Comparison of ENCODE assay signal across 20 cellular contexts in the genomic region with DNA sequence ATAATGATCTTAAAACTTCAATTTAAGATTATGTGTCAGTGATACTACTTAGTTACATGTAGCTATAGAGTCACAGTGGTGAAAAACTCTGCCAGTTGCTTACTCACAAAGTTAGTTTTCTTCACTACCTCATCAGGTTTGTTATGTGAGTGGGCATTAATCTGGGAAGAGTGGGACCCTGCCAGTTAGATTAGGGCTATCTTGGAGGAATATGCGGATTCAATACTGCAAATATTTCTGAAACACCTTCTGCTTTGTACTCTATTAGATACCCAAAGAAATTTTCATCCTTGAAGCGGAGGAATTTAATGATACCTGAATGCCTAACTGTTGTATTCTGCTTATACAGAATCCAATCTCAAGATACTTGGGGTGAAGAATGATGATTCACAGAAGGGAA. TPM values are rescaled to one million over a fixed set of nuclear protein-coding genes. Genes with fewer than 3 reads are reported as not detected.
A peak's percentile ranks its signal among the peaks of the same experiment; 100 is the strongest.
DNase-seq lines count a peak whose midpoint lies in the region; ATAC-seq, FAIRE-seq and TF ChIP-seq lines count a peak whose summit lies in the region.
"Had no signal": no experiment of that assay in that cellular context is flagged by ENCODE, and none has a peak within 500 bp of the region (broad histone marks: within the 10 kb centered on the region; RNA-seq: fewer than 3 reads in every experiment).

No MANE protein-coding gene starts in this region.

- no peak for ATAC-seq in HepG2
- no peak for ATAC-seq in gastrocnemius medialis
- ATAC-seq: GM12878, HCT116, K562 had no signal

- H3K4me1 Mint-ChIP-seq in endothelial cell (ENCODE audit: unreplicated experiment) = no peaks in the 10 kb centered on the region
- H3K4me1 Mint-ChIP-seq in progenitor cell of endocrine pancreas (ENCODE audit: low read depth) = no peaks in the 10 kb centered on the region

- TF ChIP-seq CTCF in liver (IDR thresholded peaks at IDR 0.05; ENCODE audit: low read depth, low read length, missing input control) (no peak), HepG2 (CRISPR knock-in tag; IDR thresholded peaks at IDR 0.05) (no peak), endothelial cell (IDR thresholded peaks at IDR 0.05; ENCODE audit: unreplicated experiment) (no peak), progenitor cell of endocrine pancreas (IDR thresholded peaks at IDR 0.05; ENCODE audit: unreplicated experiment) (no peak), gastrocnemius medialis (IDR thresholded peaks at IDR 0.05 in 4 of 5, conservative IDR thresholded peaks at IDR 0.05 in 1 of 5) (no peak), smooth muscle cell (IDR thresholded peaks at IDR 0.05; ENCODE audit: borderline replicate concordance, insufficient read depth, poor library complexity, severe bottlenecking) (no peak)

- H3K9me3 ChIP-seq in liver (ENCODE audit: control insufficient read depth in 4 of 4, low read length in 3 of 4) = peaks cover 61 to 96% (median 78%) of the 10 kb centered on the region in 4 donors
- H3K9me3 ChIP-seq in HepG2 (ENCODE audit: low read length) = peaks cover 96% of the 10 kb centered on the region
- H3K9me3 ChIP-seq in gastrocnemius medialis = peaks cover 33 to 95% (median 61%) of the 10 kb centered on the region in 3 donors
- peaks cover 85% of the 10 kb centered on the region for H3K9me3 ChIP-seq in smooth muscle cell (replicated peaks; ENCODE audit: low read depth)

- H3K27ac Mint-ChIP-seq in endothelial cell (ENCODE audit: unreplicated experiment) (no peak overlapping the region), progenitor cell of endocrine pancreas (peak overlapping the region; percentile 68)
- H3K27ac Mint-ChIP-seq: CD4-positive, alpha-beta T cell had no signal

- H2AFZ ChIP-seq in HepG2 (ENCODE audit: low read length) = no peak overlapping the region
- no peak overlapping the region for H2AFZ ChIP-seq in smooth muscle cell (ENCODE audit: low read depth)
- H2AFZ ChIP-seq: GM23248 had no signal

- H3K36me3 Mint-ChIP-seq in endothelial cell (ENCODE audit: low read depth, unreplicated experiment) (peaks cover 58% of the 10 kb centered on the region), progenitor cell of endocrine pancreas (ENCODE audit: insufficient read depth) (peaks cover 58% of the 10 kb centered on the region)

- no peak for DNase-seq in HepG2 (ENCODE audit: low spot score)
- no peak for DNase-seq in endothelial cell (ENCODE audit: low spot score)
- no peak for DNase-seq in progenitor cell of endocrine pancreas (ENCODE audit: low spot score, unreplicated experiment)
- no peak for DNase-seq in NCI-H128 (lab: John Stamatoyannopoulos, UW; ENCODE audit: unreplicated experiment)
- DNase-seq in gastrocnemius medialis = no peak
- no peak for DNase-seq in smooth muscle cell (lab: John Stamatoyannopoulos, UW; ENCODE audit: unreplicated experiment)
- DNase-seq: 8988T; C1 segment of cervical spinal cord; Calu3; CD4-positive, alpha-beta T cell; DMS 273 treated with DMSO at 0.1 percent for 48 hours; GM23248 had no signal

- H3K9me3 Mint-ChIP-seq in endothelial cell (ENCODE audit: unreplicated experiment) = peaks cover 59% of the 10 kb centered on the region
- H3K9me3 Mint-ChIP-seq in progenitor cell of endocrine pancreas (ENCODE audit: low read depth) = peaks cover 54% of the 10 kb centered on the region
- H3K9me3 Mint-ChIP-seq: CD4-positive, alpha-beta T cell had no signal

- no peak for TF ChIP-seq RAD21 in liver (IDR thresholded peaks at IDR 0.05)
- no peak for TF ChIP-seq RAD21 in HepG2 (CRISPR knock-in tag; IDR thresholded peaks at IDR 0.05)

- H3K9ac ChIP-seq in liver (ENCODE audit: low read depth in 1 of 2, low read length in 2 of 2) (no peak overlapping the region), HepG2 (ENCODE audit: insufficient read depth, low read depth, low read length) (no peak overlapping the region), smooth muscle cell (ENCODE audit: low read depth) (no peak overlapping the region)
- H3K9ac ChIP-seq: GM23248 had no signal

- H3K27me3 Mint-ChIP-seq in endothelial cell (ENCODE audit: unreplicated experiment) (peaks cover 17% of the 10 kb centered on the region), progenitor cell of endocrine pancreas (no peaks in the 10 kb centered on the region)
- H3K27me3 Mint-ChIP-seq: CD4-positive, alpha-beta T cell had no signal

- POLR2A ChIA-PET in HepG2 (lab: Yijun Ruan, JAX) = no interaction called here

- WGBS in liver = 99% methylated on average over 2 of the region's 2 CpGs
- 98% methylated on average over 2 of the region's 2 CpGs for WGBS in HepG2 (ENCODE audit: low lambda C conversion rate)
- 100% methylated on average over 2 of the region's 2 CpGs for WGBS in smooth muscle cell (ENCODE audit: low lambda C conversion rate)

- H3K4me3 Mint-ChIP-seq in endothelial cell (ENCODE audit: unreplicated experiment) (peak overlapping the region; percentile 31), progenitor cell of endocrine pancreas (ENCODE audit: low read depth) (no peak overlapping the region)
- H3K4me3 Mint-ChIP-seq: CD4-positive, alpha-beta T cell had no signal

- in situ Hi-C loops in HepG2 (cut with HindIII; ENCODE audit: extremely low pct_ligation_motif_present, low pct_unique_long_range_greater_than_20kb) (no loop called here), gastrocnemius medialis (cut with MboI; ENCODE audit: low sequenced_read_pairs in 4 of 4) (no loop called here)

- no peaks in the 10 kb centered on the region for H4K20me1 ChIP-seq in HepG2 (ENCODE audit: insufficient read depth, low read length)
- no peaks in the 10 kb centered on the region for H4K20me1 ChIP-seq in smooth muscle cell (ENCODE audit: low read depth)

- TF ChIP-seq POLR2A in HepG2 (IDR thresholded peaks at IDR 0.05; ENCODE audit: insufficient read depth in 1 of 2, low read depth in 2 of 2, low read length in 2 of 2) (no peak), gastrocnemius medialis (IDR thresholded peaks at IDR 0.05) (no peak)

- H3K27me3 ChIP-seq in liver (ENCODE audit: control insufficient read depth in 4 of 4, insufficient read depth in 4 of 4, low read length in 3 of 4) (no peaks in the 10 kb centered on the region), HepG2 (ENCODE audit: control insufficient read depth in 1 of 2, insufficient read depth in 2 of 2, low read length in 2 of 2) (no peaks in the 10 kb centered on the region), gastrocnemius medialis (no peaks in the 10 kb centered on the region), smooth muscle cell (ENCODE audit: low read depth) (no peaks in the 10 kb centered on the region)

- H3K36me3 ChIP-seq in liver (ENCODE audit: control insufficient read depth in 4 of 4, insufficient read depth in 3 of 4, low read depth in 1 of 4, low read length in 3 of 4) (peaks cover 3 to 24% (median 21%) of the 10 kb centered on the region in 4 donors), HepG2 (replicated peaks in 1 of 2; ENCODE audit: control insufficient read depth in 1 of 2, insufficient read depth in 2 of 2, low read length in 2 of 2) (peaks cover 13 to 29% of the 10 kb centered on the region in 2 experiments), gastrocnemius medialis (peaks cover 12 to 48% of the 10 kb centered on the region in 2 donors), smooth muscle cell (ENCODE audit: low read depth) (peaks cover 38% of the 10 kb centered on the region)

- CTCF ChIA-PET in HepG2 (lab: Yijun Ruan, JAX; ENCODE audit: low intra/inter-chr PET ratio, low total read pairs) = no interaction called here

- H3K27ac ChIP-seq in liver (ENCODE audit: low read depth in 1 of 2, low read length in 2 of 2) = no peak overlapping the region
- H3K27ac ChIP-seq in HepG2 (ENCODE audit: extremely low read length, insufficient read depth, low read length) = no peak overlapping the region
- H3K27ac ChIP-seq in gastrocnemius medialis = no peak overlapping the region
- no peak overlapping the region for H3K27ac ChIP-seq in smooth muscle cell (ENCODE audit: low read depth)
- H3K27ac ChIP-seq: GM23248 had no signal

- no peaks in the 10 kb centered on the region for H3K4me1 ChIP-seq in liver (ENCODE audit: control insufficient read depth in 4 of 4, insufficient read depth in 4 of 4, low read length in 3 of 4)
- H3K4me1 ChIP-seq in HepG2 (ENCODE audit: insufficient read depth, low read length) = no peaks in the 10 kb centered on the region
- H3K4me1 ChIP-seq in gastrocnemius medialis = no peaks in the 10 kb centered on the region
- H3K4me1 ChIP-seq in smooth muscle cell (ENCODE audit: low read depth) = no peaks in the 10 kb centered on the region

- FAIRE-seq in HepG2 (lab: Jason Lieb, UNC) = no peak
- FAIRE-seq: GM12878, GM18507, H54, K562 had no signal

- TF ChIP-seq EP300 in HepG2 (IDR thresholded peaks at IDR 0.05; ENCODE audit: low read depth in 2 of 2, low read length in 2 of 2) (no peak), HepG2 (CRISPR knock-in tag; IDR thresholded peaks at IDR 0.05; ENCODE audit: borderline replicate concordance) (no peak)

- H3K79me2 ChIP-seq in HepG2 (ENCODE audit: insufficient read depth, low read length) (no peaks in the 10 kb centered on the region), smooth muscle cell (ENCODE audit: low read depth) (no peaks in the 10 kb centered on the region)

- H3K4me3 ChIP-seq in liver (ENCODE audit: low read depth in 1 of 3, low read length in 3 of 3) (peak overlapping the region in 2 of 3 donors; percentile 62 to 63), HepG2 (replicated peaks in 1 of 3; ENCODE audit: insufficient read depth in 1 of 3, low read depth in 2 of 3, low read length in 3 of 3) (no peak overlapping the region), gastrocnemius medialis (peak overlapping the region in 1 of 4 donors; percentile 38), smooth muscle cell (no peak overlapping the region)
- H3K4me3 ChIP-seq: GM12878, GM23248, K562 had no signal

- BruUV-seq in HepG2 (replicated peaks; lab: Mats Ljungman, UMichigan) = no TSS peak

- H3K4me2 ChIP-seq in HepG2 (ENCODE audit: low read depth, low read length) = no peak overlapping the region
- H3K4me2 ChIP-seq in smooth muscle cell = no peak overlapping the region

- H3F3A ChIP-seq in smooth muscle cell (ENCODE audit: low read depth) = peaks cover 22% of the 10 kb centered on the region

- intact Hi-C loops in HepG2 (cut with micrococcal nuclease; ENCODE audit: unreplicated experiment) (no loop called here), gastrocnemius medialis (cut with DNase I; ENCODE audit: low total_unique reads) (no loop called here)

RNA-seq across cellular contexts. Expression of gene ZNF268, which starts 25.1 kb away (rescaled TPM):
- total RNA-seq in liver (10 to 100 TPM; 14.3 to 23.0 TPM), HepG2 (2016; rRNA removed; fragmentation: Illumina TruSeq; extraction: Trizol) (31.3 and 54.4 TPM in 2 replicates), endothelial cell (ENCODE audit: unreplicated experiment) (35.8 TPM), progenitor cell of endocrine pancreas (33.1 and 34.5 TPM in 2 replicates), gastrocnemius medialis (1 to 10 TPM; 3.8 to 8.9 (median 4.3) TPM), smooth muscle cell (25.1 and 37.2 TPM in 2 replicates)
- polyA plus RNA-seq in liver (1 to 10 TPM; 4.8 to 7.1 TPM), HepG2 (2011; rRNA removed) (7.6 and 9.0 TPM in 2 replicates), smooth muscle cell (9.4 and 9.8 TPM in 2 replicates)
- 2.6 and 3.8 TPM in 2 replicates for total RNA-seq in HepG2 (2016; cell fraction: cytosol; rRNA removed; fragmentation: Illumina TruSeq; extraction: Trizol; ENCODE audit: low read depth)
- 30.4 and 53.0 TPM in 2 replicates for total RNA-seq in HepG2 (2016; cell fraction: insoluble cytoplasmic fraction; rRNA removed; fragmentation: Illumina TruSeq; extraction: Trizol)
- total RNA-seq in HepG2 (2016; cell fraction: membrane; rRNA removed; fragmentation: Illumina TruSeq; extraction: Trizol) = 6.8 and 6.9 TPM in 2 replicates
- 31.3 and 32.6 TPM in 2 replicates for total RNA-seq in HepG2 (2016; cell fraction: nucleus; rRNA removed; fragmentation: Illumina TruSeq; extraction: Trizol)
- polyA plus RNA-seq in HepG2 (2011; cell fraction: cytosol; rRNA removed) = 5.6 and 7.7 TPM in 2 replicates
- 5.7 and 7.6 TPM in 2 replicates for polyA plus RNA-seq in HepG2 (2011; cell fraction: nucleus; rRNA removed)
- polyA plus RNA-seq in HepG2 (2012) = 9.0 and 10.8 TPM in 2 replicates
- polyA plus RNA-seq in HepG2 (2016; cell fraction: cytosol; fragmentation: Illumina TruSeq; extraction: Trizol; ENCODE audit: low read depth) = 0.61 and 0.63 TPM in 2 replicates
- 22.5 and 23.0 TPM in 2 replicates for polyA plus RNA-seq in HepG2 (2016; cell fraction: insoluble cytoplasmic fraction; fragmentation: Illumina TruSeq; extraction: Trizol; ENCODE audit: low read depth)
- 0.96 and 1.1 TPM in 2 replicates for polyA plus RNA-seq in HepG2 (2016; cell fraction: membrane; fragmentation: Illumina TruSeq; extraction: Trizol; ENCODE audit: low read depth)
- polyA plus RNA-seq in HepG2 (2016; cell fraction: nucleus; fragmentation: Illumina TruSeq; extraction: Trizol; ENCODE audit: insufficient read depth, low read depth) = 9.5 and 11.9 TPM in 2 replicates
- polyA minus RNA-seq in HepG2 (2011; rRNA and poly(A)+ RNA removed; ENCODE audit: low replicate concordance) = 59.0 and 116 TPM in 2 replicates
- 20.1 and 24.7 TPM in 2 replicates for polyA minus RNA-seq in HepG2 (2011; cell fraction: cytosol; rRNA and poly(A)+ RNA removed)
- polyA minus RNA-seq in HepG2 (2011; cell fraction: nucleus; rRNA and poly(A)+ RNA removed) = 72.6 and 74.2 TPM in 2 replicates

RNA-seq across cellular contexts. Expression of gene ANHX, which starts 29.3 kb away (rescaled TPM):
- total RNA-seq in liver (not detected), HepG2 (2016; rRNA removed; fragmentation: Illumina TruSeq; extraction: Trizol) (not detected in 2 replicates), endothelial cell (ENCODE audit: unreplicated experiment) (not detected), progenitor cell of endocrine pancreas (not detected in 2 replicates), gastrocnemius medialis (not detected), smooth muscle cell (not detected in 2 replicates)
- polyA plus RNA-seq in liver (not detected), HepG2 (2011; rRNA removed) (not detected in 2 replicates), smooth muscle cell (not detected in 2 replicates)
- total RNA-seq in HepG2 (2016; cell fraction: cytosol; rRNA removed; fragmentation: Illumina TruSeq; extraction: Trizol; ENCODE audit: low read depth) = not detected in 2 replicates
- not detected in 2 replicates for total RNA-seq in HepG2 (2016; cell fraction: insoluble cytoplasmic fraction; rRNA removed; fragmentation: Illumina TruSeq; extraction: Trizol)
- not detected in 2 replicates for total RNA-seq in HepG2 (2016; cell fraction: membrane; rRNA removed; fragmentation: Illumina TruSeq; extraction: Trizol)
- total RNA-seq in HepG2 (2016; cell fraction: nucleus; rRNA removed; fragmentation: Illumina TruSeq; extraction: Trizol) = not detected in 2 replicates
- polyA plus RNA-seq in HepG2 (2011; cell fraction: cytosol; rRNA removed) = not detected in 2 replicates
- not detected in 2 replicates for polyA plus RNA-seq in HepG2 (2011; cell fraction: nucleus; rRNA removed)
- polyA plus RNA-seq in HepG2 (2012) = not detected in 2 replicates
- polyA plus RNA-seq in HepG2 (2016; cell fraction: cytosol; fragmentation: Illumina TruSeq; extraction: Trizol; ENCODE audit: low read depth) = not detected in 2 replicates
- not detected in 2 replicates for polyA plus RNA-seq in HepG2 (2016; cell fraction: insoluble cytoplasmic fraction; fragmentation: Illumina TruSeq; extraction: Trizol; ENCODE audit: low read depth)
- not detected in 2 replicates for polyA plus RNA-seq in HepG2 (2016; cell fraction: membrane; fragmentation: Illumina TruSeq; extraction: Trizol; ENCODE audit: low read depth)
- not detected in 2 replicates for polyA plus RNA-seq in HepG2 (2016; cell fraction: nucleus; fragmentation: Illumina TruSeq; extraction: Trizol; ENCODE audit: insufficient read depth, low read depth)
- polyA minus RNA-seq in HepG2 (2011; rRNA and poly(A)+ RNA removed; ENCODE audit: low replicate concordance) = not detected in 2 replicates
- polyA minus RNA-seq in HepG2 (2011; cell fraction: cytosol; rRNA and poly(A)+ RNA removed) = not detected in 2 replicates
- not detected in 2 replicates for polyA minus RNA-seq in HepG2 (2011; cell fraction: nucleus; rRNA and poly(A)+ RNA removed)
- total RNA-seq: Calu3; CD4-positive, alpha-beta T cell; Daoy; GM12878; GM23248; HT1080; K562 had no signal
- polyA plus RNA-seq: GM12878, GM23248, K562 had no signal

Comparison
In these comparisons a context has a peak if more than half of its experiments do, and no peak if none do; other contexts are left out.
1. H3K4me3 ChIP-seq: peak in liver (2 of 3); none in HepG2 (0 of 3) and smooth muscle cell (single experiment).